In the genomic region with DNA sequence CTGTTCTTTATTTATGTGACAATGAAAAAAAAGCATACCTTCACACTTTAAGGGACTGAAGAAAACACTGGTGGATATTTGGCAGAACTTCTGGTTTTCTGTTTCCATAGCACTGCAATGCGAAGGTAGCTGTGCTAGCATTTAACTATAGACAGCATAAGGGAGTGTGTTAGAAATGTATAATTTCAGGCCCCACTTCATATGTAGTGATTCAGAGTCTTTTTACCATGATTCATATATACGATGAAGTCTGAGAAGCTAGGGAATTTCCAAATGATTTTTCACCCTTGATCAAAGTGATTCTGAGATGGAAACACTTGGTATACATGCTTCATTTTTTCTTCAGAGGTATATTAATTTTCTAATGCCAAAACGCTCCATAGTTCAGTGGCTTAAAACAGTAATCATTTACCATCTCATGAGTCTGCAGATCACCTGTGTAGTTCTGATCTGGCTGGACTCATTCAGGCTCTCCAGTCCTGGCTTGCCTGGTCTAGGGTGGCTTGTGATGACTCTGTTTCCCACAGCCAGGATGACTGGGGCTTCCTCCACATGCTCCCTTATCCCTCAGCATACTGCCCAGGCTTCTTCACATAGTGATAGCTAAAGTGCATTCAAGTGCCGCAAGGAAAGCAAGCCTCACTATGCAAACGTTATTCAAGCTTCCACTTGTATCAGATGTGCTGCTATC, we compare ENCODE assay signal across 1 cellular context.
TF ChIP-seq lines count a peak whose summit lies in the region.

No MANE protein-coding gene starts in this region.

TF ChIP-seq in GM12878, 131 proteins besides CTCF, POLR2A, EP300 and RAD21:
- no peak for TF ChIP-seq SMAD5 (IDR thresholded peaks at IDR 0.05; ENCODE audit: low read depth)
- no peak for TF ChIP-seq WRNIP1 (IDR thresholded peaks at IDR 0.05; ENCODE audit: borderline replicate concordance, low read depth, low read length)
- TF ChIP-seq PBX3 (IDR thresholded peaks at IDR 0.05; ENCODE audit: insufficient replicate concordance, low read depth, low read length), result no peak
- no peak for TF ChIP-seq ASH2L (IDR thresholded peaks at IDR 0.05; ENCODE audit: borderline replicate concordance, low read depth)
- no peak for TF ChIP-seq MEF2B (IDR thresholded peaks at IDR 0.05; ENCODE audit: partially characterized antibody, poor library complexity, severe bottlenecking)
- TF ChIP-seq CREB1 (IDR thresholded peaks at IDR 0.05; ENCODE audit: low read depth), result no peak
- TF ChIP-seq TCF7 (IDR thresholded peaks at IDR 0.05; ENCODE audit: borderline replicate concordance), result no peak
- TF ChIP-seq RUNX3 (IDR thresholded peaks at IDR 0.05; ENCODE audit: low read length), result no peak
- no peak for TF ChIP-seq ZZZ3 (IDR thresholded peaks at IDR 0.05; ENCODE audit: control insufficient read depth, insufficient read length, low read depth)
- no peak for TF ChIP-seq CBX3 (IDR thresholded peaks at IDR 0.05; ENCODE audit: borderline replicate concordance, low read depth)
- no peak for TF ChIP-seq NRF1 (conservative IDR thresholded peaks at IDR 0.05; ENCODE audit: low read depth, low read length)
- no peak for TF ChIP-seq RELB (IDR thresholded peaks at IDR 0.05; ENCODE audit: low read depth)
- TF ChIP-seq TCF3 (IDR thresholded peaks at IDR 0.05; ENCODE audit: borderline replicate concordance, insufficient read depth, low read depth, low read length), result no peak
